In genomic region chr1:40385437-40386310, GRCh38 we compare ENCODE assay signal across 8 cellular contexts. TPM values are rescaled to one million over a fixed set of nuclear protein-coding genes. Genes with fewer than 3 reads are reported as not detected.
DNase-seq lines count a peak whose midpoint lies in the region; ATAC-seq and TF ChIP-seq lines count a peak whose summit lies in the region.

No MANE protein-coding gene starts in this region.

- no peaks in the 10 kb centered on the region for H3K9me3 Mint-ChIP-seq in chondrocyte (ENCODE audit: low read depth)

- DNase-seq in SK-N-MC (ENCODE audit: low read depth, low spot score) (no peak), chondrocyte (ENCODE audit: low spot score) (no peak), NCI-H82 (lab: John Stamatoyannopoulos, UW) (no peak), DMS53 treated with DMSO at 0.1 percent for 48 hours (lab: John Stamatoyannopoulos, UW; ENCODE audit: unreplicated experiment) (no peak), DMS 273 (lab: John Stamatoyannopoulos, UW; ENCODE audit: unreplicated experiment) (no peak)

- H3K27ac Mint-ChIP-seq in chondrocyte (ENCODE audit: unreplicated experiment): peak overlapping the region; percentile 74

- no peaks in the 10 kb centered on the region for H4K20me1 ChIP-seq in neural cell (ENCODE audit: insufficient read depth)

- no peaks in the 10 kb centered on the region for H3K9me3 ChIP-seq in SK-N-MC (ENCODE audit: low read depth, low read length)
- no peaks in the 10 kb centered on the region for H3K9me3 ChIP-seq in neural cell (ENCODE audit: low read length)

- no peak for TF ChIP-seq EP300 in neural cell (conservative IDR thresholded peaks at IDR 0.05; ENCODE audit: poor library complexity, severe bottlenecking)

- peak; percentile 63 for ATAC-seq in GM18909 (IDR thresholded peaks at IDR 0.05; ENCODE audit: poor library complexity, unreplicated experiment)
- ATAC-seq in HG02973 (IDR thresholded peaks at IDR 0.05; ENCODE audit: unreplicated experiment): peak; percentile 58

- H3K36me3 ChIP-seq in SK-N-MC (ENCODE audit: insufficient read depth, low read length) (no peaks in the 10 kb centered on the region), neural cell (ENCODE audit: insufficient read depth, low read length) (no peaks in the 10 kb centered on the region)

- peaks cover 56% of the 10 kb centered on the region for H3K4me1 Mint-ChIP-seq in chondrocyte (ENCODE audit: low read depth)

- no peaks in the 10 kb centered on the region for H3K27me3 Mint-ChIP-seq in chondrocyte (ENCODE audit: low read depth)

- no peak overlapping the region for H3K4me2 ChIP-seq in neural cell (ENCODE audit: low read length)

- no peak overlapping the region for H2AFZ ChIP-seq in neural cell (ENCODE audit: low read depth, low read length)

- TF ChIP-seq RAD21 in neural cell (conservative IDR thresholded peaks at IDR 0.05): no peak

- H3K36me3 Mint-ChIP-seq in chondrocyte (ENCODE audit: low read depth): peaks cover 2% of the 10 kb centered on the region

- H3K27ac ChIP-seq in SK-N-MC (peak overlapping the region; percentile 92), neural cell (ENCODE audit: low read length) (peak overlapping the region; percentile 40)

- H3K79me2 ChIP-seq in neural cell (replicated peaks; ENCODE audit: insufficient read depth, low read length): peaks cover 30% of the 10 kb centered on the region

- no peaks in the 10 kb centered on the region for H3K27me3 ChIP-seq in neural cell (ENCODE audit: insufficient read depth, low read depth, low read length)

- H3K4me3 Mint-ChIP-seq in chondrocyte (ENCODE audit: unreplicated experiment): no peak overlapping the region

- TF ChIP-seq CTCF in chondrocyte (IDR thresholded peaks at IDR 0.05) (no peak), neural cell (IDR thresholded peaks at IDR 0.05; ENCODE audit: poor library complexity, severe bottlenecking) (no peak)

- no peaks in the 10 kb centered on the region for H3F3A ChIP-seq in neural cell (ENCODE audit: insufficient read depth, low read length, poor library complexity, severe bottlenecking)

- peak overlapping the region; percentile 59 for H3K9ac ChIP-seq in SK-N-MC (ENCODE audit: insufficient read length)
- H3K9ac ChIP-seq in neural cell (ENCODE audit: low read length): peak overlapping the region; percentile 3

- no peaks in the 10 kb centered on the region for H3K9me2 ChIP-seq in neural cell (ENCODE audit: insufficient read depth, low read length)

- H3K4me3 ChIP-seq in SK-N-MC (peak overlapping the region; percentile 70), neural cell (ENCODE audit: low read length) (peak overlapping the region; percentile 30)

TF ChIP-seq in neural cell, 6 proteins besides CTCF, POLR2A, EP300 and RAD21:
- TF ChIP-seq POLR2AphosphoS5 (IDR thresholded peaks at IDR 0.05): no peak
- no peak for TF ChIP-seq SMC3 (conservative IDR thresholded peaks at IDR 0.05; ENCODE audit: poor library complexity)
- TF ChIP-seq, protein P1, sequence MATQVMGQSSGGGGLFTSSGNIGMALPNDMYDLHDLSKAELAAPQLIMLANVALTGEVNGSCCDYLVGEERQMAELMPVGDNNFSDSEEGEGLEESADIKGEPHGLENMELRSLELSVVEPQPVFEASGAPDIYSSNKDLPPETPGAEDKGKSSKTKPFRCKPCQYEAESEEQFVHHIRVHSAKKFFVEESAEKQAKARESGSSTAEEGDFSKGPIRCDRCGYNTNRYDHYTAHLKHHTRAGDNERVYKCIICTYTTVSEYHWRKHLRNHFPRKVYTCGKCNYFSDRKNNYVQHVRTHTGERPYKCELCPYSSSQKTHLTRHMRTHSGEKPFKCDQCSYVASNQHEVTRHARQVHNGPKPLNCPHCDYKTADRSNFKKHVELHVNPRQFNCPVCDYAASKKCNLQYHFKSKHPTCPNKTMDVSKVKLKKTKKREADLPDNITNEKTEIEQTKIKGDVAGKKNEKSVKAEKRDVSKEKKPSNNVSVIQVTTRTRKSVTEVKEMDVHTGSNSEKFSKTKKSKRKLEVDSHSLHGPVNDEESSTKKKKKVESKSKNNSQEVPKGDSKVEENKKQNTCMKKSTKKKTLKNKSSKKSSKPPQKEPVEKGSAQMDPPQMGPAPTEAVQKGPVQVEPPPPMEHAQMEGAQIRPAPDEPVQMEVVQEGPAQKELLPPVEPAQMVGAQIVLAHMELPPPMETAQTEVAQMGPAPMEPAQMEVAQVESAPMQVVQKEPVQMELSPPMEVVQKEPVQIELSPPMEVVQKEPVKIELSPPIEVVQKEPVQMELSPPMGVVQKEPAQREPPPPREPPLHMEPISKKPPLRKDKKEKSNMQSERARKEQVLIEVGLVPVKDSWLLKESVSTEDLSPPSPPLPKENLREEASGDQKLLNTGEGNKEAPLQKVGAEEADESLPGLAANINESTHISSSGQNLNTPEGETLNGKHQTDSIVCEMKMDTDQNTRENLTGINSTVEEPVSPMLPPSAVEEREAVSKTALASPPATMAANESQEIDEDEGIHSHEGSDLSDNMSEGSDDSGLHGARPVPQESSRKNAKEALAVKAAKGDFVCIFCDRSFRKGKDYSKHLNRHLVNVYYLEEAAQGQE (IDR thresholded peaks at IDR 0.05; ENCODE audit: borderline replicate concordance): no peak
- no peak for TF ChIP-seq MXI1 (conservative IDR thresholded peaks at IDR 0.05; ENCODE audit: poor library complexity, severe bottlenecking)

RNA-seq across cellular contexts. Expression of gene SMAP2, which starts 12.1 kb away (rescaled TPM):
- total RNA-seq in chondrocyte: 14.0 to 16.8 TPM (median 15.5 TPM) in 3 replicates
- polyA plus RNA-seq in neural cell: 46.8 and 56.3 TPM in 2 replicates
- polyA minus RNA-seq in neural cell: 57.0 and 64.9 TPM in 2 replicates
